In genomic region chr2:174729797-174730529, GRCh38 we compare ENCODE assay signal across 8 cellular contexts. TPM values are rescaled to one million over a fixed set of nuclear protein-coding genes. Genes with fewer than 3 reads are reported as not detected.
DNase-seq lines count a peak whose midpoint lies in the region; ATAC-seq and TF ChIP-seq lines count a peak whose summit lies in the region.

No MANE protein-coding gene starts in this region.

- no peak for TF ChIP-seq EP300 in sigmoid colon (IDR thresholded peaks at IDR 0.05)

- H3K27ac ChIP-seq in right atrium auricular region (no peak overlapping the region), sigmoid colon (no peak overlapping the region)

- TF ChIP-seq CTCF in right atrium auricular region (IDR thresholded peaks at IDR 0.05): no peak
- TF ChIP-seq CTCF in sigmoid colon (IDR thresholded peaks at IDR 0.05): no peak

- no peaks in the 10 kb centered on the region for H3K9me3 Mint-ChIP-seq in activated naive CD4-positive, alpha-beta T cell treated with anti-CD3 and anti-CD28 coated beads, Interleukin-2, amount 10 ng/mL, durations not matched to agents 7 days and 5 days

- no peak for ATAC-seq in HG03378 (IDR thresholded peaks at IDR 0.05; ENCODE audit: unreplicated experiment)

- WGBS in sigmoid colon, 2 donors: 3 to 9% methylated on average over 56 of the region's 56 CpGs

- H3K27me3 ChIP-seq in right atrium auricular region: peaks cover 7 to 9% of the 10 kb centered on the region in 2 donors
- H3K27me3 ChIP-seq in sigmoid colon: peaks cover 0 to 32% (median 0%) of the 10 kb centered on the region in 3 donors

- peak; percentile 37 for DNase-seq in NCI-H146 (lab: John Stamatoyannopoulos, UW)
- DNase-seq in NCI-H146 treated with DMSO at 0.1 percent for 48 hours (lab: John Stamatoyannopoulos, UW; ENCODE audit: unreplicated experiment): no peak
- DNase-seq in activated naive CD4-positive, alpha-beta T cell treated with anti-CD3 and anti-CD28 coated beads, Interleukin-2, amount 10 ng/mL, durations not matched to agents 7 days and 5 days: peak; percentile 57
- DNase-seq in right atrium auricular region (ENCODE audit: low spot score): no peak
- no peak for DNase-seq in sigmoid colon
- DNase-seq in NCI-H2196 (lab: John Stamatoyannopoulos, UW; ENCODE audit: unreplicated experiment): no peak
- no peak for DNase-seq in NCI-H2081 treated with DMSO at 0.1 percent for 48 hours (lab: John Stamatoyannopoulos, UW)

- H3K4me3 Mint-ChIP-seq in activated naive CD4-positive, alpha-beta T cell treated with anti-CD3 and anti-CD28 coated beads, Interleukin-2, amount 10 ng/mL, durations not matched to agents 7 days and 5 days: peak overlapping the region; percentile 76

- H3K27ac Mint-ChIP-seq in activated naive CD4-positive, alpha-beta T cell treated with anti-CD3 and anti-CD28 coated beads, Interleukin-2, amount 10 ng/mL, durations not matched to agents 7 days and 5 days: no peak overlapping the region

- H3K4me1 Mint-ChIP-seq in activated naive CD4-positive, alpha-beta T cell treated with anti-CD3 and anti-CD28 coated beads, Interleukin-2, amount 10 ng/mL, durations not matched to agents 7 days and 5 days: peaks cover 31% of the 10 kb centered on the region

- H3K36me3 ChIP-seq in right atrium auricular region: no peaks in the 10 kb centered on the region
- no peaks in the 10 kb centered on the region for H3K36me3 ChIP-seq in sigmoid colon

- H3K9me3 ChIP-seq in right atrium auricular region (no peaks in the 10 kb centered on the region), sigmoid colon (no peaks in the 10 kb centered on the region)

- intact Hi-C loops in sigmoid colon (cut with DNase I): no loop called here

- H3K36me3 Mint-ChIP-seq in activated naive CD4-positive, alpha-beta T cell treated with anti-CD3 and anti-CD28 coated beads, Interleukin-2, amount 10 ng/mL, durations not matched to agents 7 days and 5 days: no peaks in the 10 kb centered on the region

- CTCF ChIA-PET in activated naive CD4-positive, alpha-beta T cell treated with anti-CD3 and anti-CD28 coated beads, Interleukin-2, amount 10 ng/mL, durations not matched to agents 7 days and 5 days (lab: Charles Lee): interaction anchor here (0.9 to 5.1 kb wide), 4 partner anchors 8 to 33 kb away, joined by 3 to 24 read pairs (median 6); no protein-coding TSS in a partner anchor

- H3K4me3 ChIP-seq in right atrium auricular region (peak overlapping the region; percentile 24 to 48), sigmoid colon (peak overlapping the region; percentile 19 to 48 (median 41))

- H3K4me1 ChIP-seq in right atrium auricular region (peaks cover 0 to 9% of the 10 kb centered on the region in 2 donors), sigmoid colon (peaks cover 0 to 13% (median 13%) of the 10 kb centered on the region in 4 donors)

- TF ChIP-seq POLR2A in sigmoid colon (IDR thresholded peaks at IDR 0.05): no peak

- H3K27me3 Mint-ChIP-seq in activated naive CD4-positive, alpha-beta T cell treated with anti-CD3 and anti-CD28 coated beads, Interleukin-2, amount 10 ng/mL, durations not matched to agents 7 days and 5 days: peaks cover 79% of the 10 kb centered on the region

RNA-seq across cellular contexts. Expression of gene CHRNA1, which starts 34.3 kb away (rescaled TPM):
- under 1 TPM in 1 of 2 donors, not detected in 1; 0.43 TPM for total RNA-seq in right atrium auricular region
- total RNA-seq in sigmoid colon: not detected
- 1 to 10 TPM in 2 of 3 donors, under 1 TPM in 1; 0.32 to 2.1 (median 1.2) TPM for polyA plus RNA-seq in sigmoid colon

Comparison
In these comparisons a context has a peak if more than half of its experiments do, and no peak if none do; other contexts are left out.
1. DNase-seq: peak in NCI-H146 (single experiment) and activated naive CD4-positive, alpha-beta T cell treated with anti-CD3 and anti-CD28 coated beads, Interleukin-2, amount 10 ng/mL, durations not matched to agents 7 days and 5 days (single experiment); none in NCI-H146 treated with DMSO at 0.1 percent for 48 hours (single experiment), right atrium auricular region (single experiment), sigmoid colon (single experiment), NCI-H2196 (single experiment) and NCI-H2081 treated with DMSO at 0.1 percent for 48 hours (single experiment).